Comparison of ENCODE assay signal across 26 cellular contexts in the genomic region with DNA sequence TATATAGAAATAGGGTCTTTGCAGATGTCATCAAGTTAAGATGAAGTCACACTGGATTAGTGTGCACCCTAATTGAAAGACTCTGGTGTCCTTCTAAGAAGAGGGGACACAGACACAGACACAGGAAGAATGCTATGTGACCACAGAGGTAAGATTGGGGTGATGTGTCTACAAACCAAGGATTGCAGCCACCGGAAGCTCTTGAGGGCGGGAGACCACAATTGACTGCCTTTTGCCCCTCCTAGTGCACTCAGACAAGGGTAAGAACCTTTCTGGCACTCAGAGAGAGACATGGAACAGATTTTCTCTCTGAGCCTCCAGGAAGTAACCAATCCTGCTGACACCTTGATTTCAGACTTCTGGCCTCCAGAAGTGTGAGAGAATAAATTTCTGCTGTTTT.
"Had no signal": no experiment of that assay in that cellular context is flagged by ENCODE, and none has a peak within 500 bp of the region (broad histone marks: within the 10 kb centered on the region; RNA-seq: fewer than 3 reads in every experiment).

No MANE protein-coding gene starts in this region.

- H3K4me1 ChIP-seq: pancreas, prostate gland, right lobe of liver, sigmoid colon, stomach, thyroid gland, tibial nerve, upper lobe of left lung, vagina had no signal

- H3K36me3 ChIP-seq: neutrophil, pancreas, prostate gland, right lobe of liver, sigmoid colon, stomach, thoracic aorta, thyroid gland, tibial nerve, upper lobe of left lung, vagina had no signal

- H3K9me3 Mint-ChIP-seq: natural killer cell treated with Interleukin-12 subunit alpha and Interleukin-12 subunit beta and Interleukin-15 and Interleukin-18, amount 100 ng/mL, for 72 hours; nephron progenitor cell; neural crest cell; stimulated activated effector memory CD8-positive, alpha-beta T cell treated with anti-CD3 and anti-CD28 coated beads, Interleukin-12 subunit alpha, Interleukin-12 subunit beta, amount 100 ng/mL, for 72 hours; stimulated activated naive B cell treated with anti-CD40 and anti-IgM and Interleukin-4, amounts not matched to agents 10 μg/mL and 1 μg/mL and 100 μg/mL, for 72 hours; stimulated activated naive CD8-positive, alpha-beta T cell treated with anti-CD3 and anti-CD28 coated beads, Interleukin-15, Interleukin-2, amounts not matched to agents 100 ng/mL and 50 ng/mL, for 24 hours had no signal

- H3K9me3 ChIP-seq: neutrophil, pancreas, prostate gland, right lobe of liver, sigmoid colon, stomach, thoracic aorta, thyroid gland, tibial nerve, upper lobe of left lung, vagina had no signal

- H3K4me3 Mint-ChIP-seq: natural killer cell treated with Interleukin-12 subunit alpha and Interleukin-12 subunit beta and Interleukin-15 and Interleukin-18, amount 100 ng/mL, for 72 hours; nephron progenitor cell; neural crest cell; stimulated activated effector memory CD8-positive, alpha-beta T cell treated with anti-CD3 and anti-CD28 coated beads, Interleukin-12 subunit alpha, Interleukin-12 subunit beta, amount 100 ng/mL, for 72 hours; stimulated activated naive B cell treated with anti-CD40 and anti-IgM and Interleukin-4, amounts not matched to agents 10 μg/mL and 1 μg/mL and 100 μg/mL, for 72 hours; stimulated activated naive CD8-positive, alpha-beta T cell treated with anti-CD3 and anti-CD28 coated beads, Interleukin-15, Interleukin-2, amounts not matched to agents 100 ng/mL and 50 ng/mL, for 24 hours had no signal

- H3K4me1 Mint-ChIP-seq: nephron progenitor cell; stimulated activated effector memory CD8-positive, alpha-beta T cell treated with anti-CD3 and anti-CD28 coated beads, Interleukin-12 subunit alpha, Interleukin-12 subunit beta, amount 100 ng/mL, for 72 hours; stimulated activated naive B cell treated with anti-CD40 and anti-IgM and Interleukin-4, amounts not matched to agents 10 μg/mL and 1 μg/mL and 100 μg/mL, for 72 hours had no signal

- H3K4me3 ChIP-seq: pancreas, prostate gland, right lobe of liver, sigmoid colon, stomach, thoracic aorta, thyroid gland, tibial nerve, upper lobe of left lung, vagina had no signal

- H3K36me3 Mint-ChIP-seq: natural killer cell treated with Interleukin-12 subunit alpha and Interleukin-12 subunit beta and Interleukin-15 and Interleukin-18, amount 100 ng/mL, for 72 hours; stimulated activated effector memory CD8-positive, alpha-beta T cell treated with anti-CD3 and anti-CD28 coated beads, Interleukin-12 subunit alpha, Interleukin-12 subunit beta, amount 100 ng/mL, for 72 hours; stimulated activated naive B cell treated with anti-CD40 and anti-IgM and Interleukin-4, amounts not matched to agents 10 μg/mL and 1 μg/mL and 100 μg/mL, for 72 hours had no signal

- H3K27ac ChIP-seq: neutrophil, pancreas, prostate gland, right lobe of liver, sigmoid colon, stomach, thoracic aorta, thyroid gland, tibial nerve, upper lobe of left lung, vagina had no signal

- DNase-seq: nephron progenitor cell; nucleus accumbens; pancreas; right cardiac atrium; right lobe of liver; sigmoid colon; small intestine; stimulated activated CD4-positive, alpha-beta T cell treated with anti-CD3 and anti-CD28 coated beads, Interleukin-15, amount 100 ng/mL, for 24 hours; stimulated activated CD4-positive, alpha-beta T cell treated with anti-CD3 and anti-CD28 coated beads, Interleukin-2, amount 100 ng/mL, for 24 hours; stimulated activated CD4-positive, alpha-beta T cell treated with anti-CD3 and anti-CD28 coated beads, Interleukin-2, amount 100 ng/mL, for 48 hours; stimulated activated CD4-positive, alpha-beta T cell treated with anti-CD3 and anti-CD28 coated beads, Interleukin-4, amount 100 ng/mL, for 24 hours; stimulated activated naive B cell treated with anti-CD40 and anti-IgM and Interleukin-4, amounts not matched to agents 10 μg/mL and 1 μg/mL and 100 μg/mL, for 72 hours; stimulated activated naive CD4-positive, alpha-beta T cell treated with Interleukin-2 at 50 U/mL for 16 hours; stomach; thyroid gland; trophoblast cell; upper lobe of left lung had no signal

- H3K27ac Mint-ChIP-seq: natural killer cell treated with Interleukin-12 subunit alpha and Interleukin-12 subunit beta and Interleukin-15 and Interleukin-18, amount 100 ng/mL, for 72 hours; nephron progenitor cell; stimulated activated effector memory CD8-positive, alpha-beta T cell treated with anti-CD3 and anti-CD28 coated beads, Interleukin-12 subunit alpha, Interleukin-12 subunit beta, amount 100 ng/mL, for 72 hours; stimulated activated naive B cell treated with anti-CD40 and anti-IgM and Interleukin-4, amounts not matched to agents 10 μg/mL and 1 μg/mL and 100 μg/mL, for 72 hours; stimulated activated naive CD8-positive, alpha-beta T cell treated with anti-CD3 and anti-CD28 coated beads, Interleukin-15, Interleukin-2, amounts not matched to agents 100 ng/mL and 50 ng/mL, for 24 hours had no signal

- H3K27me3 ChIP-seq: pancreas, right lobe of liver, sigmoid colon, thyroid gland, tibial nerve, upper lobe of left lung, vagina had no signal
